29 cellular contexts compared by ENCODE assay signal in the genomic region with DNA sequence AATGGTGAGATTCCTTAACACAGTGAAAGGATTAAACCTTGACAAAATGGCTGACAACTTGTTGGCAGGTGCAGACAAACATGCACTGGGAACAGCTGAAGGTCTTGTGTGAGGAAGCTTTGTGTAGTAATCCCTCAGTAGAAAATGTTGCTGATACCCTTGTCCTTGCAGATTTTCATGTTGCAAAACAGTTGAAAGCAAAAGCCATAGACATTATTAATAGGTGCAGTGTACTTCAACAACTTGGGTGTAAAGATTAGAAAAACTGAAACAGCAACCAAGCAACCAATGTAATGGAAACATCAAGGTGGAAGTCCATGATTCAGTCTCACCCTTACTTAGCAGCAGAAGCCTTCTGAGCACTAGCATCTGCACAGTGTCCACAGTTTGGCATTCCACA.
DNase-seq lines count a peak whose midpoint lies in the region; ATAC-seq, FAIRE-seq and TF ChIP-seq lines count a peak whose summit lies in the region.
"Had no signal": no experiment of that assay in that cellular context is flagged by ENCODE, and none has a peak within 500 bp of the region (broad histone marks: within the 10 kb centered on the region; RNA-seq: fewer than 3 reads in every experiment).

No MANE protein-coding gene starts in this region.

- peak; percentile 59 for ATAC-seq in GM19324 (IDR thresholded peaks at IDR 0.05; ENCODE audit: low FRiP score, unreplicated experiment)
- ATAC-seq in HG03354 (IDR thresholded peaks at IDR 0.05; ENCODE audit: poor library complexity, severe bottlenecking, unreplicated experiment): peak; percentile 56
- ATAC-seq in GM21825 (IDR thresholded peaks at IDR 0.05; ENCODE audit: unreplicated experiment): no peak
- no peak for ATAC-seq in GM18861 (IDR thresholded peaks at IDR 0.05; ENCODE audit: unreplicated experiment)
- ATAC-seq: psoas muscle had no signal

- no peaks in the 10 kb centered on the region for H3K9me3 Mint-ChIP-seq in nephron
- H3K9me3 Mint-ChIP-seq: activated CD4-positive, alpha-beta T cell treated with anti-CD3 and anti-CD28 coated beads, Interleukin-2, amount 10 ng/mL, durations not matched to agents 24 days and 14 days; CD4-positive, alpha-beta memory T cell; stimulated activated naive CD8-positive, alpha-beta T cell treated with anti-CD3 and anti-CD28 coated beads, Interleukin-15, Interleukin-2, amounts not matched to agents 100 ng/mL and 50 ng/mL, for 24 hours had no signal

- no peak overlapping the region for H3K4me3 Mint-ChIP-seq in nephron
- H3K4me3 Mint-ChIP-seq: activated CD4-positive, alpha-beta T cell treated with anti-CD3 and anti-CD28 coated beads, Interleukin-2, amount 10 ng/mL, durations not matched to agents 24 days and 14 days; CD4-positive, alpha-beta memory T cell; IgD-negative memory B cell; immature natural killer cell; memory B cell; stimulated activated naive CD8-positive, alpha-beta T cell treated with anti-CD3 and anti-CD28 coated beads, Interleukin-15, Interleukin-2, amounts not matched to agents 100 ng/mL and 50 ng/mL, for 24 hours had no signal

- FAIRE-seq in D721Med (lab: Jason Lieb, UNC): peak; percentile 56
- FAIRE-seq: endothelial cell of umbilical vein, urothelium cell line had no signal

- H3K27ac Mint-ChIP-seq in nephron: peak overlapping the region; percentile 64 to 84 (median 74)
- H3K27ac Mint-ChIP-seq: activated CD4-positive, alpha-beta T cell treated with anti-CD3 and anti-CD28 coated beads, Interleukin-2, amount 10 ng/mL, durations not matched to agents 24 days and 14 days; CD4-positive, alpha-beta memory T cell; IgD-negative memory B cell; immature natural killer cell; memory B cell; stimulated activated naive CD8-positive, alpha-beta T cell treated with anti-CD3 and anti-CD28 coated beads, Interleukin-15, Interleukin-2, amounts not matched to agents 100 ng/mL and 50 ng/mL, for 24 hours had no signal

- peaks cover 14% of the 10 kb centered on the region for H3K4me1 Mint-ChIP-seq in nephron
- H3K4me1 Mint-ChIP-seq: activated CD4-positive, alpha-beta T cell treated with anti-CD3 and anti-CD28 coated beads, Interleukin-2, amount 10 ng/mL, durations not matched to agents 24 days and 14 days; CD4-positive, alpha-beta memory T cell; immature natural killer cell; memory B cell had no signal

- no peak for DNase-seq in D721Med (ENCODE audit: insufficient read length, low spot score)
- DNase-seq in T-helper 9 cell: no peak
- DNase-seq in SHP77 (lab: John Stamatoyannopoulos, UW): no peak
- DNase-seq: activated CD4-positive, alpha-beta T cell treated with anti-CD3 and anti-CD28 coated beads, Interleukin-2, amount 10 ng/mL, durations not matched to agents 24 days and 14 days; activated naive CD4-positive, alpha-beta T cell; activated T-cell treated with anti-CD3 and anti-CD28 coated beads, Interleukin-2, amount 50 U/mL, for 1 hour; AML-193; brain microvascular endothelial cell; CD4-positive, alpha-beta memory T cell; DMS 273 treated with DMSO at 0.1 percent for 48 hours; hypothalamus; immature natural killer cell; NCI-H1092; NCI-H1930; NCI-H524 treated with DMSO at 0.1 percent for 48 hours; NK-92 treated with Interleukin-12 subunit alpha and Interleukin-12 subunit beta, amount 100 ng/mL, for 24 hours; psoas muscle; SHP77 treated with DMSO at 0.1 percent for 48 hours; T1000 had no signal

- H3K27me3 Mint-ChIP-seq in nephron (ENCODE audit: low read depth): peaks cover 4% of the 10 kb centered on the region
- H3K27me3 Mint-ChIP-seq: activated CD4-positive, alpha-beta T cell treated with anti-CD3 and anti-CD28 coated beads, Interleukin-2, amount 10 ng/mL, durations not matched to agents 24 days and 14 days; CD4-positive, alpha-beta memory T cell; IgD-negative memory B cell; memory B cell; stimulated activated naive CD8-positive, alpha-beta T cell treated with anti-CD3 and anti-CD28 coated beads, Interleukin-15, Interleukin-2, amounts not matched to agents 100 ng/mL and 50 ng/mL, for 24 hours had no signal

- TF ChIP-seq CTCF in D721Med (IDR thresholded peaks at IDR 0.05; ENCODE audit: insufficient read depth, missing control alignments) (no peak), nephron (IDR thresholded peaks at IDR 0.05; ENCODE audit: unreplicated experiment in 3 of 3) (no peak)

- no peaks in the 10 kb centered on the region for H3K36me3 Mint-ChIP-seq in nephron (ENCODE audit: low read depth)
- H3K36me3 Mint-ChIP-seq: CD4-positive, alpha-beta memory T cell; IgD-negative memory B cell; immature natural killer cell; memory B cell had no signal

Comparison
In these comparisons a context has a peak if more than half of its experiments do, and no peak if none do; other contexts are left out.
1. ATAC-seq: peak in GM19324 (single experiment) and HG03354 (single experiment); none in GM21825 (single experiment) and GM18861 (single experiment).